Comparison of ENCODE assay signal across 8 cellular contexts in genomic region chr5:154447074-154447725, GRCh38. TPM values are rescaled to one million over a fixed set of nuclear protein-coding genes. Genes with fewer than 3 reads are reported as not detected.
DNase-seq lines count a peak whose midpoint lies in the region; ATAC-seq and TF ChIP-seq lines count a peak whose summit lies in the region.

No MANE protein-coding gene starts in this region.

- H3K27ac ChIP-seq in heart right ventricle (peak overlapping the region in 9 of 10 donors; percentile 51 to 94 (median 90)), uterus (peak overlapping the region; percentile 83 to 93)

- no peaks in the 10 kb centered on the region for H3K9me3 ChIP-seq in heart right ventricle
- H3K9me3 ChIP-seq in uterus: no peaks in the 10 kb centered on the region

- H3K36me3 ChIP-seq in heart right ventricle: peaks cover 0 to 29% (median 8%) of the 10 kb centered on the region in 9 donors
- H3K36me3 ChIP-seq in uterus: no peaks in the 10 kb centered on the region

- H3K4me3 ChIP-seq in heart right ventricle: peak overlapping the region; percentile 79 to 99 (median 96)
- peak overlapping the region; percentile 88 for H3K4me3 ChIP-seq in astrocyte of the cerebellum (ENCODE audit: low read depth, low read length)
- H3K4me3 ChIP-seq in uterus: peak overlapping the region; percentile 79 to 90

- ATAC-seq in heart right ventricle: no peak
- ATAC-seq in Right ventricle myocardium inferior: no peak

- DNase-seq in heart right ventricle (no peak), Right ventricle myocardium inferior (ENCODE audit: missing footprints) (no peak), astrocyte of the cerebellum (ENCODE audit: low read depth) (no peak), medulla oblongata (ENCODE audit: extremely low spot score) (peak; percentile 47), uterus (no peak), NCI-H146 treated with DMSO at 0.1 percent for 48 hours (lab: John Stamatoyannopoulos, UW; ENCODE audit: unreplicated experiment) (no peak), HCEC 1CT (no peak), NCI-H128 (lab: John Stamatoyannopoulos, UW; ENCODE audit: unreplicated experiment) (no peak)

- WGBS in heart right ventricle, 2 donors: 2 to 4% methylated on average over 10 of the region's 10 CpGs

- no peak for TF ChIP-seq CTCF in heart right ventricle (IDR thresholded peaks at IDR 0.05)
- no peak for TF ChIP-seq CTCF in astrocyte of the cerebellum (IDR thresholded peaks at IDR 0.05; ENCODE audit: low read depth, low read length, missing control alignments)
- no peak for TF ChIP-seq CTCF in uterus (IDR thresholded peaks at IDR 0.05)

- intact Hi-C loops in heart right ventricle (cut with DNase I): no loop called here
- intact Hi-C loops in Right ventricle myocardium inferior (cut with DNase I): no loop called here
- intact Hi-C loops in uterus (cut with DNase I; ENCODE audit: low total_unique reads): no loop called here

- H3K27me3 ChIP-seq in heart right ventricle (no peaks in the 10 kb centered on the region), uterus (no peaks in the 10 kb centered on the region)

- in situ Hi-C loops in astrocyte of the cerebellum (cut with HindIII; ENCODE audit: low sequenced_read_pairs): no loop called here

- H3K4me1 ChIP-seq in heart right ventricle (peaks cover 0 to 46% (median 38%) of the 10 kb centered on the region in 9 donors), uterus (peaks cover 3 to 5% of the 10 kb centered on the region in 2 donors)

- TF ChIP-seq POLR2A in uterus (IDR thresholded peaks at IDR 0.05): no peak

RNA-seq across cellular contexts. Expression of gene SAP30L, which starts 1.4 kb away (rescaled TPM):
- 10 to 100 TPM; 25.9 to 38.3 (median 33.8) TPM for total RNA-seq in heart right ventricle
- 10 to 100 TPM; 14.4 to 36.4 TPM for polyA plus RNA-seq in heart right ventricle
- total RNA-seq in Right ventricle myocardium inferior: 39.2 TPM
- total RNA-seq in uterus: 10 to 100 TPM in 3 of 4 donors, 1 to 10 TPM in 1; 9.5 to 61.7 (median 31.2) TPM

RNA-seq across cellular contexts. Expression of gene HAND1, which starts 30.8 kb away (rescaled TPM):
- total RNA-seq in heart right ventricle (10 to 100 TPM; 22.2 to 33.0 (median 24.8) TPM), Right ventricle myocardium inferior (29.8 TPM), uterus (under 1 TPM in 1 of 4 donors, not detected in 3; 0.14 TPM)
- polyA plus RNA-seq in heart right ventricle: 10 to 100 TPM; 16.8 to 18.4 TPM

Comparison
In these comparisons a context has a peak if more than half of its experiments do, and no peak if none do; other contexts are left out.
1. RNA of gene HAND1, which starts 30.8 kb away (total RNA-seq): 29.8 TPM in Right ventricle myocardium inferior (single experiment) and 22.2 to 33.0 TPM in heart right ventricle; 0.14 TPM in uterus; every median in the first group is over 10 times any median in the second.
2. Peak in every context shown above with its lines, with median percentiles within 50 percentile points of each other: H3K4me3 ChIP-seq.